15 cellular contexts compared by ENCODE assay signal in genomic region chr9:76026796-76027195, GRCh38.
DNase-seq lines count a peak whose midpoint lies in the region; ATAC-seq and TF ChIP-seq lines count a peak whose summit lies in the region.
"Had no signal": no experiment of that assay in that cellular context is flagged by ENCODE, and none has a peak within 500 bp of the region (broad histone marks: within the 10 kb centered on the region; RNA-seq: fewer than 3 reads in every experiment).

No MANE protein-coding gene starts in this region.

- H4K91ac ChIP-seq in H9 (ENCODE audit: insufficient read length, low read depth, low read length): no peak overlapping the region

- WGBS in H9 (ENCODE audit: extremely low coverage, insufficient read length, low lambda C conversion rate): no CpG with 5 or more reads among the region's 6 CpGs
- 85 to 99% (median 93%) methylated on average over 6 of the region's 6 CpGs for WGBS in spleen, 5 donors

- H3K27me3 Mint-ChIP-seq in activated naive CD8-positive, alpha-beta T cell treated with anti-CD3 and anti-CD28 coated beads, Interleukin-2, amount 10 ng/mL, durations not matched to agents 7 days and 5 days: no peaks in the 10 kb centered on the region
- H3K27me3 Mint-ChIP-seq in activated naive CD8-positive, alpha-beta T cell treated with anti-CD3 and anti-CD28 coated beads, Interleukin-2, amount 50 U/mL, for 24 hours: no peaks in the 10 kb centered on the region
- H3K27me3 Mint-ChIP-seq in H9 (ENCODE audit: low read depth): no peaks in the 10 kb centered on the region
- no peaks in the 10 kb centered on the region for H3K27me3 Mint-ChIP-seq in activated T-helper 17 cell treated with anti-CD3 and anti-CD28 coated beads, Interleukin-2, amount 50 U/mL, for 72 hours

- peaks cover under 1% of the 10 kb centered on the region for H3K9me3 Mint-ChIP-seq in activated naive CD8-positive, alpha-beta T cell treated with anti-CD3 and anti-CD28 coated beads, Interleukin-2, amount 10 ng/mL, durations not matched to agents 7 days and 5 days
- H3K9me3 Mint-ChIP-seq in activated naive CD8-positive, alpha-beta T cell treated with anti-CD3 and anti-CD28 coated beads, Interleukin-2, amount 50 U/mL, for 24 hours: no peaks in the 10 kb centered on the region
- no peaks in the 10 kb centered on the region for H3K9me3 Mint-ChIP-seq in H9
- H3K9me3 Mint-ChIP-seq in activated T-helper 17 cell treated with anti-CD3 and anti-CD28 coated beads, Interleukin-2, amount 50 U/mL, for 72 hours: no peaks in the 10 kb centered on the region

- H2BK120ac ChIP-seq in H9 (ENCODE audit: low read depth, low read length, poor library complexity, severe bottlenecking): no peak overlapping the region

- no peak overlapping the region for H2BK15ac ChIP-seq in H9 (ENCODE audit: low read depth, low read length)

- POLR2A ChIA-PET in activated naive CD8-positive, alpha-beta T cell treated with anti-CD3 and anti-CD28 coated beads, Interleukin-2, amount 10 ng/mL, durations not matched to agents 7 days and 5 days (lab: Charles Lee): no interaction called here

- H3K9ac ChIP-seq in H9 (ENCODE audit: extremely low read depth, insufficient read length, low read length): no peak overlapping the region

- peaks cover 3% of the 10 kb centered on the region; the same call in 1 of the 2 replicates for H3K4me1 ChIP-seq in H9 (ENCODE audit: insufficient read depth, low read length)
- H3K4me1 ChIP-seq in spleen: peaks cover 0 to 7% (median 0%) of the 10 kb centered on the region in 6 donors
- H3K4me1 ChIP-seq: SJCRH30 had no signal

- no peak overlapping the region for H4K8ac ChIP-seq in H9 (replicated peaks; ENCODE audit: insufficient read length, low read depth, low read length)

- H2AFZ ChIP-seq in H9 (ENCODE audit: low read length): no peak overlapping the region
- H2AFZ ChIP-seq: PC-9 had no signal

- TF ChIP-seq CTCF in H9 (conservative IDR thresholded peaks at IDR 0.05) (no peak), spleen (IDR thresholded peaks at IDR 0.05 in 8 of 11, conservative IDR thresholded peaks at IDR 0.05 in 3 of 11) (no peak)

- no peak overlapping the region for H2BK20ac ChIP-seq in H9 (ENCODE audit: low read depth, low read length, poor library complexity, severe bottlenecking)

- no peak overlapping the region for H4K5ac ChIP-seq in H9 (ENCODE audit: insufficient read length, low read depth, low read length)

- no peak overlapping the region for H3K14ac ChIP-seq in H9 (ENCODE audit: insufficient read depth, low read length)

- H3K23me2 ChIP-seq in H9 (ENCODE audit: insufficient read length, low read depth, low read length, poor library complexity, severe bottlenecking): no peaks in the 10 kb centered on the region

- no peak overlapping the region for H3T11ph ChIP-seq in H9 (ENCODE audit: low read length)

- no peak overlapping the region for H2AK5ac ChIP-seq in H9 (ENCODE audit: insufficient read length, low read length)

- no peak overlapping the region for H2BK5ac ChIP-seq in H9 (ENCODE audit: insufficient read length, low read length)

- H3K27ac Mint-ChIP-seq in activated naive CD8-positive, alpha-beta T cell treated with anti-CD3 and anti-CD28 coated beads, Interleukin-2, amount 10 ng/mL, durations not matched to agents 7 days and 5 days: no peak overlapping the region
- H3K27ac Mint-ChIP-seq in activated naive CD8-positive, alpha-beta T cell treated with anti-CD3 and anti-CD28 coated beads, Interleukin-2, amount 50 U/mL, for 24 hours: no peak overlapping the region
- H3K27ac Mint-ChIP-seq in H9: peak overlapping the region in 2 of 3 experiments; percentile 63 to 82; a peak in 2 of 7 replicates
- H3K27ac Mint-ChIP-seq in activated T-helper 17 cell treated with anti-CD3 and anti-CD28 coated beads, Interleukin-2, amount 50 U/mL, for 72 hours: no peak overlapping the region

- H3K56ac ChIP-seq in H9 (ENCODE audit: insufficient read length, low read depth, low read length): no peak overlapping the region

- H3K4me1 Mint-ChIP-seq in activated naive CD8-positive, alpha-beta T cell treated with anti-CD3 and anti-CD28 coated beads, Interleukin-2, amount 10 ng/mL, durations not matched to agents 7 days and 5 days: peaks cover 63% of the 10 kb centered on the region
- H3K4me1 Mint-ChIP-seq in activated naive CD8-positive, alpha-beta T cell treated with anti-CD3 and anti-CD28 coated beads, Interleukin-2, amount 50 U/mL, for 24 hours: peaks cover 65% of the 10 kb centered on the region
- peaks cover 28 to 31% of the 10 kb centered on the region in 2 experiments for H3K4me1 Mint-ChIP-seq in H9
- peaks cover 35% of the 10 kb centered on the region for H3K4me1 Mint-ChIP-seq in activated T-helper 17 cell treated with anti-CD3 and anti-CD28 coated beads, Interleukin-2, amount 50 U/mL, for 72 hours

- no peaks in the 10 kb centered on the region for H3K36me3 ChIP-seq in spleen

- ATAC-seq in activated naive CD8-positive, alpha-beta T cell treated with anti-CD3 and anti-CD28 coated beads, Interleukin-2, amount 10 ng/mL, durations not matched to agents 7 days and 5 days (ENCODE audit: low read depth): no peak
- ATAC-seq in activated naive CD8-positive, alpha-beta T cell treated with anti-CD3 and anti-CD28 coated beads, Interleukin-2, amount 50 U/mL, for 24 hours: no peak
- no peak for ATAC-seq in activated T-helper 17 cell treated with anti-CD3 and anti-CD28 coated beads, Interleukin-2, amount 50 U/mL, for 72 hours (replicated peaks)
- no peak for ATAC-seq in GM21447 (IDR thresholded peaks at IDR 0.05; ENCODE audit: unreplicated experiment)
- ATAC-seq: HepG2 had no signal

- H2BK12ac ChIP-seq in H9 (ENCODE audit: insufficient read length, low read depth, low read length): no peak overlapping the region

- no peaks in the 10 kb centered on the region for H4K20me1 ChIP-seq in H9 (ENCODE audit: control insufficient read depth, insufficient read depth, insufficient read length)

- no peaks in the 10 kb centered on the region for H3K79me2 ChIP-seq in H9 (ENCODE audit: insufficient read depth, low read length)

- no peak overlapping the region for H3K4me3 ChIP-seq in spleen
- H3K4me3 ChIP-seq: PC-9, SJCRH30 had no signal

- no peak overlapping the region for H3K23ac ChIP-seq in H9 (ENCODE audit: insufficient read length, low read depth, low read length)

- H3K27ac ChIP-seq in H9 (ENCODE audit: insufficient read length, low read depth, low read length) (no peak overlapping the region), spleen (no peak overlapping the region)
- H3K27ac ChIP-seq: PC-9, SJCRH30 had no signal

- H3K18ac ChIP-seq in H9 (ENCODE audit: insufficient read length, low read depth, low read length): no peak overlapping the region

- no peak overlapping the region for H3K4me2 ChIP-seq in H9 (ENCODE audit: insufficient read depth, insufficient read length, low read length)
- H3K4me2 ChIP-seq: PC-9 had no signal

- H3K79me1 ChIP-seq in H9 (ENCODE audit: insufficient read depth, low read depth, low read length, poor library complexity, severe bottlenecking): no peaks in the 10 kb centered on the region

- no peaks in the 10 kb centered on the region for H3K9me3 ChIP-seq in H9 (ENCODE audit: control insufficient read depth, low read depth, low read length)
- H3K9me3 ChIP-seq in spleen: no peaks in the 10 kb centered on the region
- H3K9me3 ChIP-seq: SJCRH30 had no signal

- H3K4ac ChIP-seq in H9 (ENCODE audit: low read depth, low read length): no peak overlapping the region

- no peaks in the 10 kb centered on the region for H3K27me3 ChIP-seq in H9 (ENCODE audit: insufficient read depth, low read length)
- no peaks in the 10 kb centered on the region for H3K27me3 ChIP-seq in spleen (replicated peaks in 1 of 7)
- H3K27me3 ChIP-seq: SJCRH30 had no signal

- H3K4me3 Mint-ChIP-seq in activated naive CD8-positive, alpha-beta T cell treated with anti-CD3 and anti-CD28 coated beads, Interleukin-2, amount 10 ng/mL, durations not matched to agents 7 days and 5 days: peak overlapping the region; percentile 66
- no peak overlapping the region for H3K4me3 Mint-ChIP-seq in activated naive CD8-positive, alpha-beta T cell treated with anti-CD3 and anti-CD28 coated beads, Interleukin-2, amount 50 U/mL, for 24 hours
- H3K4me3 Mint-ChIP-seq in H9: no peak overlapping the region
- H3K4me3 Mint-ChIP-seq in activated T-helper 17 cell treated with anti-CD3 and anti-CD28 coated beads, Interleukin-2, amount 50 U/mL, for 72 hours: peak overlapping the region; percentile 19

- H3K36me3 Mint-ChIP-seq in activated naive CD8-positive, alpha-beta T cell treated with anti-CD3 and anti-CD28 coated beads, Interleukin-2, amount 10 ng/mL, durations not matched to agents 7 days and 5 days: peaks cover 26% of the 10 kb centered on the region
- H3K36me3 Mint-ChIP-seq in activated naive CD8-positive, alpha-beta T cell treated with anti-CD3 and anti-CD28 coated beads, Interleukin-2, amount 50 U/mL, for 24 hours (ENCODE audit: low read depth): peaks cover 17% of the 10 kb centered on the region
- peaks cover 3 to 15% (median 4%) of the 10 kb centered on the region in 3 experiments; a peak in 6 of 7 replicates for H3K36me3 Mint-ChIP-seq in H9 (ENCODE audit: insufficient read depth in 1 of 3, low read depth in 3 of 3)
- H3K36me3 Mint-ChIP-seq in activated T-helper 17 cell treated with anti-CD3 and anti-CD28 coated beads, Interleukin-2, amount 50 U/mL, for 72 hours (ENCODE audit: low read depth): no peaks in the 10 kb centered on the region

- intact Hi-C loops in spleen (cut with DNase I; ENCODE audit: low total_unique reads): no loop called here

- no peak for TF ChIP-seq POLR2A in spleen (IDR thresholded peaks at IDR 0.05)

- DNase-seq in activated naive CD8-positive, alpha-beta T cell treated with anti-CD3 and anti-CD28 coated beads, Interleukin-2, amount 10 ng/mL, durations not matched to agents 7 days and 5 days: no peak
- DNase-seq in activated naive CD8-positive, alpha-beta T cell treated with anti-CD3 and anti-CD28 coated beads, Interleukin-2, amount 50 U/mL, for 24 hours: no peak
- DNase-seq in H9 (no peak), spleen (no peak), kidney tubule cell (ENCODE audit: low spot score) (no peak)
- DNase-seq: COR-L47, H7, KG1, NCI-H1092 treated with DMSO at 0.1 percent for 48 hours, NCI-H524, PC-9, SJCRH30 had no signal

Comparison
In these comparisons a context has a peak if more than half of its experiments do, and no peak if none do; other contexts are left out.
1. H3K4me3 Mint-ChIP-seq: peak in activated naive CD8-positive, alpha-beta T cell treated with anti-CD3 and anti-CD28 coated beads, Interleukin-2, amount 10 ng/mL, durations not matched to agents 7 days and 5 days (single experiment) and activated T-helper 17 cell treated with anti-CD3 and anti-CD28 coated beads, Interleukin-2, amount 50 U/mL, for 72 hours (single experiment); none in activated naive CD8-positive, alpha-beta T cell treated with anti-CD3 and anti-CD28 coated beads, Interleukin-2, amount 50 U/mL, for 24 hours (single experiment) and H9 (0 of 2).
2. H3K27ac Mint-ChIP-seq: peak in H9 (2 of 3); none in activated naive CD8-positive, alpha-beta T cell treated with anti-CD3 and anti-CD28 coated beads, Interleukin-2, amount 10 ng/mL, durations not matched to agents 7 days and 5 days (single experiment), activated naive CD8-positive, alpha-beta T cell treated with anti-CD3 and anti-CD28 coated beads, Interleukin-2, amount 50 U/mL, for 24 hours (single experiment) and activated T-helper 17 cell treated with anti-CD3 and anti-CD28 coated beads, Interleukin-2, amount 50 U/mL, for 72 hours (single experiment).